In the genomic region with DNA sequence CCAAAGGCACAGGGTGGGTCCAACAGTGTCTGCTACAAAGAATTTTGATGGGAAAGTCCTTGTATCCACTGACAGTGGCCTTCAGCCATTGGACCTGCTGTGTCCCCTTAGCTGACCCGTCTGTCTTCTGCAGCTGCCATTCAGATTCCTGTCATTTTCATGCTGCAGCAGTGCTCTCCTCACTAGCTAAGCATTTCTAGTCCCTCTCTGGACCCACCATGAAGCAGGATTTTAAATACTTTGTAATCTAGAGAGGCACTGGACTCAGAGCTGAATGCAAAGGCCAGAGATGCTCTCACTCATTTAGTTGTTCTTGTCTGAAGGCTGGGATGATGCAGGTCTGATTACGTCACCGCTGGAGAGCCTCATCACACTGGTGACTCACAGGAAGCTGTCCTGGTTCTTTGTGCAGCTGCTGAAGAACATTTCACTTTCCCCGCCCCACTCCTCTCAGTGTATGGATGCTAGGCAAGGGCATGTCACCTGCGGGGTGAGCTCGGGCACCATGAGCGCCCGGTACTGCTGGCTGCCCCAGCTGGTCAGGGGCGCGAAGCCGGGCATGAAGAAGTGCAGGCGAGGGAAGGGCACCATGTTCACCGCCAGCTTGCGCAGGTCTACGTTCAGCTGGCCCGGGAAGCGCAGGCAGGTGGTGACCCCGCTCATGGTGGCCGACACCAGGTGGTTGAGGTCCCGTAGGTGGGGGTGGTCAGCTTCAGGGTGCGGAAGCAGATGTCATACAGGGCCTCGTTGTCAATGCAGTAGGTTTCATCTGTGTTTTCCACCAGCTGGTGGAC, we compare ENCODE assay signal across 8 cellular contexts. TPM values are rescaled to one million over a fixed set of nuclear protein-coding genes. Genes with fewer than 3 reads are reported as not detected.
DNase-seq lines count a peak whose midpoint lies in the region; ATAC-seq and TF ChIP-seq lines count a peak whose summit lies in the region.

No MANE protein-coding gene starts in this region.

- no peak overlapping the region for H4K5ac ChIP-seq in mesendoderm (ENCODE audit: low read length)

- H3K18ac ChIP-seq in mesendoderm (ENCODE audit: low read length): peak overlapping the region; percentile 10

- H3K4me3 Mint-ChIP-seq in progenitor cell of endocrine pancreas (ENCODE audit: low read depth): no peak overlapping the region

- H3K27me3 ChIP-seq in adipocyte (replicated peaks; ENCODE audit: control insufficient read depth, insufficient read depth, low read length) (peaks cover 8% of the 10 kb centered on the region), mesendoderm (ENCODE audit: insufficient read depth, low read length, poor library complexity) (no peaks in the 10 kb centered on the region)

- no peak overlapping the region for H2AK5ac ChIP-seq in mesendoderm (ENCODE audit: low read length)

- no peak overlapping the region for H3K56ac ChIP-seq in mesendoderm (ENCODE audit: low read length)

- H3K4me1 ChIP-seq in adipocyte (ENCODE audit: control insufficient read depth, insufficient read depth, low read length) (no peaks in the 10 kb centered on the region), mesendoderm (ENCODE audit: control insufficient read depth, low read depth, low read length) (no peaks in the 10 kb centered on the region)

- H3K79me2 ChIP-seq in mesendoderm (ENCODE audit: control insufficient read depth, insufficient read depth, low read length): no peaks in the 10 kb centered on the region

- no CpG with 5 or more reads among the region's 22 CpGs for WGBS in mesendoderm (ENCODE audit: extremely low coverage, insufficient coverage, low lambda C conversion rate)

- no peaks in the 10 kb centered on the region for H3K36me3 ChIP-seq in adipocyte (ENCODE audit: control insufficient read depth, insufficient read depth, low read length, severe bottlenecking)
- no peaks in the 10 kb centered on the region for H3K36me3 ChIP-seq in mesendoderm (ENCODE audit: control insufficient read depth, insufficient read depth, low read length)

- no peak overlapping the region for H3K23ac ChIP-seq in mesendoderm (ENCODE audit: low read length)

- H2BK15ac ChIP-seq in mesendoderm (replicated peaks; ENCODE audit: low read depth): no peak overlapping the region

- peaks cover 8% of the 10 kb centered on the region for H3K27me3 Mint-ChIP-seq in progenitor cell of endocrine pancreas

- peak overlapping the region; percentile 47 for H3K27ac ChIP-seq in mesendoderm (ENCODE audit: low read depth, low read length)

- TF ChIP-seq CTCF in GM13977 (IDR thresholded peaks at IDR 0.05; ENCODE audit: extremely low read depth, insufficient read depth, missing control alignments) (no peak), progenitor cell of endocrine pancreas (IDR thresholded peaks at IDR 0.05; ENCODE audit: unreplicated experiment) (no peak)

- H4K8ac ChIP-seq in mesendoderm (ENCODE audit: low read depth, low read length): no peak overlapping the region

- H3K4me2 ChIP-seq in mesendoderm (ENCODE audit: low read length): no peak overlapping the region

- H3K36me3 Mint-ChIP-seq in progenitor cell of endocrine pancreas (ENCODE audit: insufficient read depth): no peaks in the 10 kb centered on the region

- no peak overlapping the region for H2BK5ac ChIP-seq in mesendoderm (ENCODE audit: low read length)

- H3K9me3 ChIP-seq in adipocyte (ENCODE audit: control insufficient read depth, low read length): no peaks in the 10 kb centered on the region

- in situ Hi-C loops in GM13977 (cut with MboI; ENCODE audit: low pct_unique_long_range_greater_than_20kb, low sequenced_read_pairs, unreplicated experiment): no loop called here

- H3K4ac ChIP-seq in mesendoderm (ENCODE audit: low read depth, low read length): peak overlapping the region; percentile 5

- H3K9me3 Mint-ChIP-seq in progenitor cell of endocrine pancreas (ENCODE audit: low read depth): no peaks in the 10 kb centered on the region

- H3K27ac Mint-ChIP-seq in progenitor cell of endocrine pancreas: no peak overlapping the region

- H2BK120ac ChIP-seq in mesendoderm (ENCODE audit: low read depth, low read length): peak overlapping the region; percentile 18

- H3K9ac ChIP-seq in adipocyte (ENCODE audit: low read length): no peak overlapping the region
- no peak overlapping the region for H3K9ac ChIP-seq in mesendoderm (ENCODE audit: low read length)

- DNase-seq in ELF-1 (ENCODE audit: low read depth, low spot score) (peak; percentile 75), NCI-H460 (ENCODE audit: extremely low read depth, low read depth) (peak; percentile 72), adipocyte (ENCODE audit: low read depth) (peak; percentile 78), mesendoderm (peak; percentile 87), GM13977 (ENCODE audit: low spot score) (no peak), progenitor cell of endocrine pancreas (ENCODE audit: low spot score, unreplicated experiment) (no peak)
- no peak for DNase-seq in effector CD8-positive, alpha-beta T cell (lab: John Stamatoyannopoulos, UW)

- no peak overlapping the region for H3K4me3 ChIP-seq in adipocyte (ENCODE audit: low read length)
- no peak overlapping the region for H3K4me3 ChIP-seq in mesendoderm (ENCODE audit: low read length)

- no peak for ATAC-seq in HG03175 (IDR thresholded peaks at IDR 0.05; ENCODE audit: unreplicated experiment)

- H3K4me1 Mint-ChIP-seq in progenitor cell of endocrine pancreas (ENCODE audit: low read depth): peaks cover 9% of the 10 kb centered on the region

- H3K79me1 ChIP-seq in mesendoderm (ENCODE audit: low read length): no peaks in the 10 kb centered on the region

RNA-seq across cellular contexts. Expression of a gene that starts 19.4 kb away (rescaled TPM):
- 17.1 and 19.5 TPM in 2 replicates for total RNA-seq in NCI-H460 (2014; rRNA removed; shearing (Covaris generic))
- 66.6 and 81.0 TPM in 2 replicates for polyA plus RNA-seq in NCI-H460 (2014; cell fraction: nucleus; rRNA removed)
- 956 TPM for polyA plus RNA-seq in mesendoderm (2013, experiment 1 of 2)
- polyA plus RNA-seq in mesendoderm (2013, experiment 2 of 2): 989 TPM
- total RNA-seq in progenitor cell of endocrine pancreas: 31.9 and 37.1 TPM in 2 replicates

RNA-seq across cellular contexts. Expression of a gene that starts 50.7 kb away (rescaled TPM):
- 14.4 and 16.2 TPM in 2 replicates for total RNA-seq in NCI-H460 (2014; rRNA removed; shearing (Covaris generic))
- polyA plus RNA-seq in NCI-H460 (2014; cell fraction: nucleus; rRNA removed): 18.7 and 29.5 TPM in 2 replicates
- polyA plus RNA-seq in mesendoderm (2013, experiment 1 of 2): 1,328 TPM
- 1,392 TPM for polyA plus RNA-seq in mesendoderm (2013, experiment 2 of 2)
- total RNA-seq in progenitor cell of endocrine pancreas: 268 and 276 TPM in 2 replicates

RNA-seq across cellular contexts. Expression of a gene that starts 58.2 kb away (rescaled TPM):
- 14.9 and 16.1 TPM in 2 replicates for total RNA-seq in NCI-H460 (2014; rRNA removed; shearing (Covaris generic))
- polyA plus RNA-seq in NCI-H460 (2014; cell fraction: nucleus; rRNA removed): 16.1 and 18.1 TPM in 2 replicates
- polyA plus RNA-seq in mesendoderm (2013, experiment 1 of 2): 22.4 TPM
- polyA plus RNA-seq in mesendoderm (2013, experiment 2 of 2): 20.9 TPM
- 68.4 and 69.7 TPM in 2 replicates for total RNA-seq in progenitor cell of endocrine pancreas

Comparison
In these comparisons a context has a peak if more than half of its experiments do, and no peak if none do; other contexts are left out.
1. DNase-seq: peak in ELF-1 (single experiment), NCI-H460 (single experiment), adipocyte (single experiment) and mesendoderm (single experiment); none in GM13977 (single experiment), progenitor cell of endocrine pancreas (single experiment) and effector CD8-positive, alpha-beta T cell (single experiment).
2. RNA of a gene that starts 50.7 kb away (total RNA-seq): 268 to 276 TPM in progenitor cell of endocrine pancreas; 14.4 to 16.2 TPM in NCI-H460; every median in the first group is over 10 times any median in the second.